In the genomic region with DNA sequence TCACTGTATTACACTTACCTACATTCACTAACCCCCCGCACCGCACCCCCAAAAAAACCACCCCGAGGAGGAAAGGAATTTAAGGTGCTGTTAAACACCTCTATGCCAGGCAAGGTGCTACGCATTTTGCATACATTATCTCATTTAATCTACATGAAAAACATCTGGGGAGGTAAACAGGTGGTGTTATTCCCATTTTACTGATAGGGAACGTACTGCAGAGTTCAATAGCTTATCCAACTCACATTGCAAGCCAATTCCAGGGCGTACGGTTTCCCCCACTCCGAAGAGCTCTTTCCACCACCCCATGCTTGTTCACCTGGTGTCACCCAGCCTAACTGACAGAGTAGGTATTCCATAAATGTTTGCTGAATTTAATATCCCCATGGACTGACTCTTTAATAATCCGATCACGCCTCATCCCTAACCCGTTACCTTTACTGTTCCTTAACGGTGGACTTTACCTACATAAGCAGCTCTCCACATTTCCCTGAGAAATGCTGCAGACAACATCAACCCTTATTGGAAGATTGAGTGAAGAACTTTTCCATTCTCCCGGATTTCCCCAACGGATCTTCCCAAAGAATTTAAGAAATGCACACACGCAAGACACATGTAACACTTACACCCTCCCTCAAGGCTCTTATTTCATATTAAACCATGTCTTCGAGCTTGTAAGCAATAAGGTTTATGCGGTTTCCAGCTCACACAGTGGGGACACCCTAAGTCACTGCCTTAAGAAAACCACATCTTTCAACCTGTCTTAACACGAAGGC, we compare ENCODE assay signal across 8 cellular contexts. TPM values are rescaled to one million over a fixed set of nuclear protein-coding genes. Genes with fewer than 3 reads are reported as not detected.
DNase-seq lines count a peak whose midpoint lies in the region; ATAC-seq, FAIRE-seq and TF ChIP-seq lines count a peak whose summit lies in the region.

No MANE protein-coding gene starts in this region.

- no peak for TF ChIP-seq CTCF in keratinocyte (optimal IDR thresholded peaks at IDR 0.05 in 1 of 3, IDR thresholded peaks at IDR 0.05 in 1 of 3, conservative IDR thresholded peaks at IDR 0.05 in 1 of 3; ENCODE audit: extremely low read depth in 1 of 3, insufficient read depth in 2 of 3, low read length in 3 of 3)

- dilution Hi-C loops in keratinocyte (cut with MboI; ENCODE audit: extremely low pct_ligation_motif_present, low sequenced_read_pairs): no loop called here

- H3K9me3 ChIP-seq in keratinocyte (ENCODE audit: control insufficient read depth, low read depth, low read length): peaks cover 2% of the 10 kb centered on the region

- peak overlapping the region; percentile 82 for H3K9ac ChIP-seq in keratinocyte (ENCODE audit: control insufficient read depth, extremely low read depth, insufficient read depth, low read length)

- peaks cover 16% of the 10 kb centered on the region for H3K4me1 ChIP-seq in keratinocyte (ENCODE audit: control insufficient read depth, extremely low read depth, insufficient read depth, low read length)

- no peaks in the 10 kb centered on the region for H3K27me3 ChIP-seq in keratinocyte (ENCODE audit: control insufficient read depth, extremely low read depth, insufficient read depth, low read length)

- FAIRE-seq in keratinocyte (lab: Jason Lieb, UNC): peak; percentile 87

- peak overlapping the region in 1 of 2 donors; percentile 2 for H3K27ac Mint-ChIP-seq in stimulated activated naive CD8-positive, alpha-beta T cell treated with anti-CD3 and anti-CD28 coated beads, Interleukin-15, amount 100 ng/mL, for 72 hours

- H3K4me2 ChIP-seq in keratinocyte (ENCODE audit: control insufficient read depth, extremely low read depth, insufficient read depth, low read depth, low read length): peak overlapping the region; percentile 79

- H3K27me3 Mint-ChIP-seq in stimulated activated naive CD8-positive, alpha-beta T cell treated with anti-CD3 and anti-CD28 coated beads, Interleukin-15, amount 100 ng/mL, for 72 hours: peaks cover 66% of the 10 kb centered on the region

- H3K79me2 ChIP-seq in keratinocyte (ENCODE audit: control insufficient read depth, insufficient read depth, low read length): peaks cover 22% of the 10 kb centered on the region

- H3K36me3 ChIP-seq in keratinocyte (ENCODE audit: control insufficient read depth in 2 of 2, extremely low read depth in 1 of 2, insufficient read depth in 2 of 2, low read length in 2 of 2): no peaks in the 10 kb centered on the region

- peaks cover 25% of the 10 kb centered on the region for H3K4me1 Mint-ChIP-seq in stimulated activated naive CD8-positive, alpha-beta T cell treated with anti-CD3 and anti-CD28 coated beads, Interleukin-15, amount 100 ng/mL, for 72 hours

- H3K4me3 Mint-ChIP-seq in stimulated activated naive CD8-positive, alpha-beta T cell treated with anti-CD3 and anti-CD28 coated beads, Interleukin-15, amount 100 ng/mL, for 72 hours: peak overlapping the region; percentile 74 to 84

- H3K9me1 ChIP-seq in keratinocyte (ENCODE audit: control insufficient read depth, extremely low read depth, insufficient read depth, low read length): no peaks in the 10 kb centered on the region

- H2AFZ ChIP-seq in keratinocyte (ENCODE audit: control insufficient read depth, low read length): no peak overlapping the region

- peak; percentile 17 for DNase-seq in ELF-1 (ENCODE audit: low read depth, low spot score)
- peak; percentile 75 for DNase-seq in M059J (ENCODE audit: low read depth)
- DNase-seq in amniotic stem cell (lab: John Stamatoyannopoulos, UW): peak; percentile 34
- peak; percentile 4 for DNase-seq in keratinocyte (ENCODE audit: low read depth, low spot score)
- peak in 1 of 2 donors; percentile 21 for DNase-seq in stimulated activated naive CD8-positive, alpha-beta T cell treated with anti-CD3 and anti-CD28 coated beads, Interleukin-15, amount 100 ng/mL, for 72 hours
- DNase-seq in activated CD4-positive, CD25-positive, alpha-beta regulatory T cell (lab: John Stamatoyannopoulos, UW): no peak
- DNase-seq in effector CD8-positive, alpha-beta T cell (lab: John Stamatoyannopoulos, UW): no peak

- peak overlapping the region; percentile 61 to 82 (median 81) for H3K4me3 ChIP-seq in keratinocyte (ENCODE audit: control insufficient read depth in 2 of 3, extremely low read depth in 1 of 3, insufficient read depth in 2 of 3, low read depth in 1 of 3, low read length in 3 of 3)

- H4K20me1 ChIP-seq in keratinocyte (ENCODE audit: control insufficient read depth, extremely low read depth, insufficient read depth, low read length): no peaks in the 10 kb centered on the region

- peak; percentile 71 for ATAC-seq in stimulated activated naive CD8-positive, alpha-beta T cell treated with anti-CD3 and anti-CD28 coated beads, Interleukin-15, amount 100 ng/mL, for 72 hours
- no peak for ATAC-seq in GM21367 (IDR thresholded peaks at IDR 0.05; ENCODE audit: unreplicated experiment)

- H3K27ac ChIP-seq in keratinocyte (ENCODE audit: control insufficient read depth, insufficient read depth, low read length): peak overlapping the region; percentile 84

- peaks cover 15 to 18% of the 10 kb centered on the region in 2 donors for H3K9me3 Mint-ChIP-seq in stimulated activated naive CD8-positive, alpha-beta T cell treated with anti-CD3 and anti-CD28 coated beads, Interleukin-15, amount 100 ng/mL, for 72 hours

RNA-seq across cellular contexts. Expression of gene RAPH1, which starts 1.2 kb away (rescaled TPM):
- 9.3 and 13.8 TPM in 2 replicates for total RNA-seq in M059J (2014; rRNA removed; shearing (Covaris generic))
- polyA plus RNA-seq in keratinocyte: 1.7 to 3.0 TPM (median 2.9 TPM) in 3 replicates
- 9.7 TPM for polyA plus RNA-seq in keratinocyte (2011; ENCODE audit: low read depth)
- 1.8 and 3.3 TPM in 2 replicates for polyA plus RNA-seq in keratinocyte (2011; cell fraction: cytosol; rRNA removed)
- 5.3 and 5.9 TPM in 2 replicates for polyA plus RNA-seq in keratinocyte (2011; cell fraction: nucleus; rRNA removed)
- polyA plus RNA-seq in keratinocyte (2012; ENCODE audit: low replicate concordance): 4.5 and 6.9 TPM in 2 replicates
- 4.8 to 12.6 TPM (median 7.9 TPM) in 3 replicates for polyA minus RNA-seq in keratinocyte
- polyA minus RNA-seq in keratinocyte (2011; cell fraction: cytosol; rRNA and poly(A)+ RNA removed): 3.3 TPM
- polyA minus RNA-seq in keratinocyte (2011; cell fraction: nucleus; rRNA and poly(A)+ RNA removed): 4.6 and 11.1 TPM in 2 replicates

Comparison
In these comparisons a context has a peak if more than half of its experiments do, and no peak if none do; other contexts are left out.
1. DNase-seq: peak in ELF-1 (single experiment), M059J (single experiment), amniotic stem cell (single experiment) and keratinocyte (single experiment); none in activated CD4-positive, CD25-positive, alpha-beta regulatory T cell (0 of 4) and effector CD8-positive, alpha-beta T cell (single experiment).